In the genomic region with DNA sequence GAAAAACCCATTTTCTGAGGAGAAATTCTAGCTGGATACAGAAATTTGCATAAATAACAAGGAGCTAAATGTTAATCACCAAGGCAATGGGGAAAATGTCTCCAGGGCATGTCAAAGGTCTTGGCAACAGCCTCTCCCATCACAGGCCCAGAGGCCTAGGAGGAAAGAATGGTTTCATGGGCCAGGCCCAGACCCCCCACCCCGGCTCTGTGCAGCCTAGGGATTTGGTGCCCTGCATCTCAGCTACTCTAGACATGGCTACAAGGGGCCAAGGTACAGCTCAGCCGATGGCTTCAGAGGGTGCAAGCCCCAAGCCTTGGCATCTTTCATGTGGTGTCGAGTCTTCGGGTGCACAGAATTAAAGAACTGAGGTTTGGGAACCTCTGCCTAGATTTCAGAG, we compare ENCODE assay signal across 26 cellular contexts.
"Had no signal": no experiment of that assay in that cellular context is flagged by ENCODE, and none has a peak within 500 bp of the region (broad histone marks: within the 10 kb centered on the region; RNA-seq: fewer than 3 reads in every experiment).

No MANE protein-coding gene starts in this region.

- H3K36me3 ChIP-seq: stomach, suprapubic skin, thoracic aorta, thyroid gland, tibial artery, tibial nerve, transverse colon, upper lobe of left lung, upper lobe of right lung, uterus, vagina had no signal

- H3K4me3 ChIP-seq: stomach, suprapubic skin, testis, thoracic aorta, thyroid gland, tibial artery, tibial nerve, transverse colon, upper lobe of left lung, upper lobe of right lung, uterus, vagina had no signal

- H3K27me3 ChIP-seq: stomach, suprapubic skin, testis, thyroid gland, tibial artery, tibial nerve, transverse colon, upper lobe of left lung, upper lobe of right lung, uterus, vagina had no signal

- H3K9me3 ChIP-seq: testis, thyroid gland had no signal

- H3K27ac ChIP-seq: stomach, suprapubic skin, testis, thoracic aorta, thyroid gland, tibial artery, tibial nerve, transverse colon, upper lobe of left lung, upper lobe of right lung, uterus, vagina had no signal

- H3K4me1 ChIP-seq: stomach, suprapubic skin, testis, thyroid gland, tibial artery, tibial nerve, transverse colon, upper lobe of left lung, upper lobe of right lung, uterus, vagina had no signal

- FAIRE-seq: urothelium cell line had no signal

- ATAC-seq: stimulated activated effector memory CD8-positive, alpha-beta T cell treated with anti-CD3 and anti-CD28 coated beads, Interleukin-12 subunit alpha, Interleukin-12 subunit beta, amount 100 ng/mL, for 72 hours; stimulated activated memory B cell treated with anti-CD40 and anti-IgM and Interleukin-4, amounts not matched to agents 10 μg/mL and 1 μg/mL and 100 μg/mL, for 72 hours; stimulated activated naive B cell treated with anti-CD40 and anti-IgM and Interleukin-4, amounts not matched to agents 10 μg/mL and 1 μg/mL and 100 μg/mL, for 72 hours; stimulated activated naive CD8-positive, alpha-beta T cell treated with anti-CD3 and anti-CD28 coated beads, Interleukin-15, amount 100 ng/mL, for 72 hours; stimulated activated naive CD8-positive, alpha-beta T cell treated with anti-CD3 and anti-CD28 coated beads, Interleukin-15, Interleukin-2, amounts not matched to agents 100 U/mL and 50 U/mL, for 24 hours; upper lobe of right lung had no signal

- DNase-seq: stimulated activated CD4-positive, alpha-beta T cell treated with anti-CD3 and anti-CD28 coated beads, Interleukin-2, amount 100 ng/mL, for 48 hours; stimulated activated CD4-positive, alpha-beta T cell treated with anti-CD3 and anti-CD28 coated beads, Interleukin-4, amount 100 ng/mL, for 1 hour; stimulated activated CD4-positive, alpha-beta T cell treated with anti-CD3 and anti-CD28 coated beads, Interleukin-4, amount 100 ng/mL, for 24 hours; stimulated activated CD4-positive, alpha-beta T cell treated with anti-CD3 and anti-CD28 coated beads, Interleukin-4, amount 100 ng/mL, for 4 hours; stimulated activated CD8-positive, alpha-beta memory T cell treated with anti-CD3 and anti-CD28 coated beads, Interleukin-4, amount 100 ng/mL, for 48 hours; stimulated activated naive B cell treated with anti-CD40 and anti-IgM and Interleukin-4, amounts not matched to agents 10 μg/mL and 1 μg/mL and 100 μg/mL, for 72 hours; stimulated activated naive CD4-positive, alpha-beta T cell treated with Interleukin-2 at 50 U/mL for 16 hours; stimulated activated naive CD8-positive, alpha-beta T cell treated with anti-CD3 and anti-CD28 coated beads, Interleukin-15, amount 100 ng/mL, for 72 hours; stimulated activated naive CD8-positive, alpha-beta T cell treated with anti-CD3 and anti-CD28 coated beads, Interleukin-15, Interleukin-2, amounts not matched to agents 100 U/mL and 50 U/mL, for 24 hours; stomach; substantia nigra; testis; thyroid gland; tibial artery; transverse colon; trophoblast cell; upper lobe of left lung; upper lobe of right lung; uterus had no signal
